In the genomic region with DNA sequence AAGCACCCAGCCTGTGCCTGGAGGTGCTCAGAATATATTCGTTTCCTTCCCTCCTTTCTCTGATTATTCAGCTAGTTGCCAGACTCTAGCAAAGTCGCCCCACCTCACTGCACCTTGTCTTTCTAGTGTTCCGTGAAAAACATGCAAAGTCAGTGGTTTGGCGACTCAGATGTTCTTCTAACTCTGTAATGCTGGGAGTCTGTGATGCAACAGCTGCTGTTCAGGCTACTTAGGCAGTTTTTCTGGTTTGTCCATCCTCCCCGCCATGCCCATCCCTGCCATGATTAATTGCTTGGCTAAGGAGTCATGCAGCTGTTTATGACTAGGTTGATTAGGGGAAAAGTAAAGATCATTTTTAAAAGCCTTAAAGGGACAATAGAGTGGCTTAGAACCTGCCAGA, we compare ENCODE assay signal across 9 cellular contexts.
DNase-seq lines count a peak whose midpoint lies in the region; ATAC-seq lines count a peak whose summit lies in the region.
"Had no signal": no experiment of that assay in that cellular context is flagged by ENCODE, and none has a peak within 500 bp of the region (broad histone marks: within the 10 kb centered on the region; RNA-seq: fewer than 3 reads in every experiment).

No MANE protein-coding gene starts in this region.

- intact Hi-C loops in head of caudate nucleus (cut with DNase I) = no loop called here

- DNase-seq in GM04504 (ENCODE audit: low read depth) = peak; percentile 47
- DNase-seq in SHP77 treated with DMSO at 0.1 percent for 48 hours (lab: John Stamatoyannopoulos, UW) = peak; percentile 9
- peak; percentile 11 for DNase-seq in left kidney (ENCODE audit: low read depth, low spot score)
- DNase-seq in left lobe of liver (ENCODE audit: low spot score) = no peak
- no peak for DNase-seq in head of caudate nucleus
- DNase-seq: NK-92 treated with Interleukin-12 subunit alpha and Interleukin-12 subunit beta, amount 100 ng/mL, for 24 hours had no signal

- peak; percentile 93 for ATAC-seq in HG03354 (IDR thresholded peaks at IDR 0.05; ENCODE audit: poor library complexity, severe bottlenecking, unreplicated experiment)
- no peak for ATAC-seq in HG03565 (IDR thresholded peaks at IDR 0.05; ENCODE audit: unreplicated experiment)
- ATAC-seq in HG02763 (IDR thresholded peaks at IDR 0.05; ENCODE audit: unreplicated experiment) = no peak
- ATAC-seq in left lobe of liver = no peak

Comparison
In these comparisons a context has a peak if more than half of its experiments do, and no peak if none do; other contexts are left out.
1. DNase-seq: peak in GM04504 (single experiment), SHP77 treated with DMSO at 0.1 percent for 48 hours (single experiment) and left kidney (single experiment); none in left lobe of liver (single experiment) and head of caudate nucleus (0 of 42).